In genomic region chr2:209998596-209998995, GRCh38 we compare ENCODE assay signal across 19 cellular contexts. TPM values are rescaled to one million over a fixed set of nuclear protein-coding genes. Genes with fewer than 3 reads are reported as not detected.
DNase-seq lines count a peak whose midpoint lies in the region; ATAC-seq, FAIRE-seq and TF ChIP-seq lines count a peak whose summit lies in the region.
"Had no signal": no experiment of that assay in that cellular context is flagged by ENCODE, and none has a peak within 500 bp of the region (broad histone marks: within the 10 kb centered on the region; RNA-seq: fewer than 3 reads in every experiment).

No MANE protein-coding gene starts in this region.

- H3K9me2 ChIP-seq in Loucy (replicated peaks; ENCODE audit: low read depth, low read length): no peaks in the 10 kb centered on the region

- no peak for FAIRE-seq in endothelial cell of umbilical vein (lab: Jason Lieb, UNC)
- FAIRE-seq: GM12878, H1 had no signal

- no peak overlapping the region for H3K9ac ChIP-seq in mammary epithelial cell (ENCODE audit: insufficient read depth, low read length)
- H3K9ac ChIP-seq in Loucy (ENCODE audit: low read depth, low read length, poor library complexity, severe bottlenecking): no peak overlapping the region
- H3K9ac ChIP-seq in endothelial cell of umbilical vein (replicated peaks; ENCODE audit: extremely low read depth, insufficient read depth, low read length): no peak overlapping the region
- H3K9ac ChIP-seq: BLaER1 treated with 17β-estradiol and CSF1 and Interleukin-3, amounts not matched to agents 10 nM and 100 nM had no signal

- H3K4me1 ChIP-seq in mammary epithelial cell (ENCODE audit: insufficient read depth, low read length): peaks cover 10% of the 10 kb centered on the region
- H3K4me1 ChIP-seq in breast epithelium: peaks cover 0 to 5% of the 10 kb centered on the region in 2 donors
- H3K4me1 ChIP-seq in Loucy (ENCODE audit: insufficient read depth, low read length, poor library complexity, severe bottlenecking): peaks cover 6% of the 10 kb centered on the region
- H3K4me1 ChIP-seq in endothelial cell of umbilical vein (ENCODE audit: control insufficient read depth, extremely low read depth, insufficient read depth, low read length): peaks cover 18% of the 10 kb centered on the region

- H3F3A ChIP-seq in Loucy (ENCODE audit: low read depth): no peaks in the 10 kb centered on the region

- H2AFZ ChIP-seq in mammary epithelial cell (ENCODE audit: low read depth, low read length) (peak overlapping the region; percentile 2), Loucy (ENCODE audit: low read length) (peak overlapping the region; percentile 35; the same call in 1 of the 2 replicates), endothelial cell of umbilical vein (ENCODE audit: low read depth, low read length) (peak overlapping the region; percentile 38)

- H3K79me2 ChIP-seq in mammary epithelial cell (ENCODE audit: insufficient read depth, low read length): peaks cover 12% of the 10 kb centered on the region
- H3K79me2 ChIP-seq in Loucy (ENCODE audit: insufficient read depth, low read length): peaks cover 11% of the 10 kb centered on the region
- H3K79me2 ChIP-seq in endothelial cell of umbilical vein (ENCODE audit: control insufficient read depth, insufficient read depth, low read length): peaks cover 12% of the 10 kb centered on the region

- WGBS in mammary epithelial cell (ENCODE audit: low coverage, missing lambda C conversion rate): 67% methylated on average over 1 of the region's 1 CpG

- BruUV-seq in mammary epithelial cell (replicated peaks; lab: Mats Ljungman, UMichigan) (no TSS peak), endothelial cell of umbilical vein (replicated peaks; lab: Mats Ljungman, UMichigan) (no TSS peak)

- dilution Hi-C loops in mammary epithelial cell (cut with HindIII; ENCODE audit: low sequenced_read_pairs) (no loop called here), endothelial cell of umbilical vein (cut with MboI; ENCODE audit: extremely low pct_ligation_motif_present, low sequenced_read_pairs) (no loop called here)

- no peak overlapping the region for H3K4me2 ChIP-seq in mammary epithelial cell (ENCODE audit: insufficient read depth, low read depth, low read length)
- no peak overlapping the region for H3K4me2 ChIP-seq in Loucy (ENCODE audit: low read depth, low read length, poor library complexity, severe bottlenecking)
- no peak overlapping the region for H3K4me2 ChIP-seq in endothelial cell of umbilical vein (ENCODE audit: insufficient read depth, low read length)
- H3K4me2 ChIP-seq: BLaER1 treated with 17β-estradiol and CSF1 and Interleukin-3, amounts not matched to agents 10 nM and 100 nM had no signal

- in situ Hi-C loops in mammary epithelial cell (cut with MboI; ENCODE audit: low sequenced_read_pairs in 2 of 2): loop anchor here (25.0 kb wide), 1 partner anchor 389 kb away; no protein-coding TSS in a partner anchor

- no peak for TF ChIP-seq POLR2A in breast epithelium (IDR thresholded peaks at IDR 0.05)
- no peak for TF ChIP-seq POLR2A in endothelial cell of umbilical vein (IDR thresholded peaks at IDR 0.05; ENCODE audit: low read depth, low read length)

- no peaks in the 10 kb centered on the region for H3K36me3 ChIP-seq in mammary epithelial cell (ENCODE audit: insufficient read depth, low read length)
- no peaks in the 10 kb centered on the region for H3K36me3 ChIP-seq in breast epithelium
- no peaks in the 10 kb centered on the region for H3K36me3 ChIP-seq in Loucy (ENCODE audit: insufficient read depth, low read length)
- H3K36me3 ChIP-seq in endothelial cell of umbilical vein (ENCODE audit: control insufficient read depth in 2 of 2, extremely low read depth in 1 of 2, insufficient read depth in 2 of 2, low read length in 2 of 2): no peaks in the 10 kb centered on the region
- H3K36me3 ChIP-seq: BLaER1 treated with 17β-estradiol and CSF1 and Interleukin-3, amounts not matched to agents 10 nM and 100 nM had no signal

- H4K20me1 ChIP-seq in mammary epithelial cell (ENCODE audit: insufficient read depth, low read length) (no peaks in the 10 kb centered on the region), Loucy (ENCODE audit: insufficient read depth, low read length, poor library complexity, severe bottlenecking) (peaks cover 9% of the 10 kb centered on the region), endothelial cell of umbilical vein (replicated peaks; ENCODE audit: control insufficient read depth, extremely low read depth, insufficient read depth, low read length) (no peaks in the 10 kb centered on the region)

- no peaks in the 10 kb centered on the region for H3K9me1 ChIP-seq in endothelial cell of umbilical vein (replicated peaks; ENCODE audit: control insufficient read depth, extremely low read depth, insufficient read depth, low read length)

- DNase-seq in mammary epithelial cell: no peak
- DNase-seq in breast epithelium (ENCODE audit: low spot score in 2 of 2): no peak
- DNase-seq in endothelial cell of umbilical vein (ENCODE audit: low read depth, low spot score): peak; percentile 92
- no peak for DNase-seq in DMS153 treated with DMSO at 0.1 percent for 48 hours (lab: John Stamatoyannopoulos, UW; ENCODE audit: unreplicated experiment)
- DNase-seq in activated naive CD4-positive, alpha-beta T cell treated with anti-CD3 and anti-CD28 coated beads, Interleukin-2, amount 50 U/mL, for 16 hours: no peak
- DNase-seq: 8988T; Calu3; CD8-positive, alpha-beta T cell; DMS53; DND-41; EL; IMR-90 had no signal

- no peaks in the 10 kb centered on the region for H3K27me3 ChIP-seq in mammary epithelial cell (ENCODE audit: insufficient read depth, low read length)
- no peaks in the 10 kb centered on the region for H3K27me3 ChIP-seq in breast epithelium
- H3K27me3 ChIP-seq in Loucy (ENCODE audit: insufficient read depth, low read length, poor library complexity, severe bottlenecking): no peaks in the 10 kb centered on the region
- H3K27me3 ChIP-seq in endothelial cell of umbilical vein (ENCODE audit: control insufficient read depth in 2 of 2, insufficient read depth in 2 of 2, low read length in 2 of 2): no peaks in the 10 kb centered on the region
- H3K27me3 ChIP-seq: BLaER1 treated with 17β-estradiol and CSF1 and Interleukin-3, amounts not matched to agents 10 nM and 100 nM had no signal

- POLR2A ChIA-PET in endothelial cell of umbilical vein (lab: Charles Lee): no interaction called here

- CTCF ChIA-PET in mammary epithelial cell (lab: Charles Lee; ENCODE audit: low non-redundant PET): no interaction called here
- CTCF ChIA-PET in endothelial cell of umbilical vein (lab: Charles Lee): interaction anchor here (1.2 to 1.8 kb wide), 7 partner anchors 9 to 200 kb away, joined by 3 to 9 read pairs (median 6); no protein-coding TSS in a partner anchor

- TF ChIP-seq CTCF in mammary epithelial cell (conservative IDR thresholded peaks at IDR 0.05 in 1 of 2, IDR thresholded peaks at IDR 0.05 in 1 of 2; ENCODE audit: extremely low read depth in 1 of 2, insufficient read depth in 1 of 2, low read depth in 1 of 2, low read length in 2 of 2) (no peak), breast epithelium (IDR thresholded peaks at IDR 0.05) (no peak), Loucy (conservative IDR thresholded peaks at IDR 0.05; ENCODE audit: low read length) (no peak), endothelial cell of umbilical vein (IDR thresholded peaks at IDR 0.05; ENCODE audit: extremely low read depth in 1 of 2, insufficient read depth in 1 of 2, low read depth in 1 of 2, low read length in 2 of 2) (no peak)

- ATAC-seq in HG03460 (IDR thresholded peaks at IDR 0.05; ENCODE audit: unreplicated experiment): no peak
- ATAC-seq: CD8-positive, alpha-beta T cell; GM12878 had no signal

- no peak overlapping the region for H3K27ac ChIP-seq in mammary epithelial cell (ENCODE audit: insufficient read depth, low read depth, low read length)
- H3K27ac ChIP-seq in breast epithelium: no peak overlapping the region
- no peak overlapping the region for H3K27ac ChIP-seq in endothelial cell of umbilical vein (ENCODE audit: insufficient read depth, low read depth, low read length)
- H3K27ac ChIP-seq: BLaER1 treated with 17β-estradiol and CSF1 and Interleukin-3, amounts not matched to agents 10 nM and 100 nM; HL-60 had no signal

- no peak overlapping the region for H3K4me3 ChIP-seq in mammary epithelial cell (replicated peaks in 1 of 3; ENCODE audit: insufficient read depth in 1 of 3, low read depth in 2 of 3, low read length in 3 of 3)
- no peak overlapping the region for H3K4me3 ChIP-seq in breast epithelium
- H3K4me3 ChIP-seq in Loucy (ENCODE audit: low read length, poor library complexity, severe bottlenecking): no peak overlapping the region
- H3K4me3 ChIP-seq in endothelial cell of umbilical vein (replicated peaks in 1 of 3; ENCODE audit: insufficient read depth in 1 of 3, low read depth in 1 of 3, low read length in 3 of 3): no peak overlapping the region
- H3K4me3 ChIP-seq: BLaER1 treated with 17β-estradiol and CSF1 and Interleukin-3, amounts not matched to agents 10 nM and 100 nM; GM12878; HAP-1 had no signal

- intact Hi-C loops in mammary epithelial cell (cut with micrococcal nuclease) (no loop called here), breast epithelium (cut with DNase I; ENCODE audit: low total_unique reads) (no loop called here), endothelial cell of umbilical vein (cut with micrococcal nuclease) (no loop called here)

- H3K9me3 ChIP-seq in mammary epithelial cell (replicated peaks; ENCODE audit: insufficient read depth, low read length) (no peaks in the 10 kb centered on the region), breast epithelium (no peaks in the 10 kb centered on the region), Loucy (ENCODE audit: insufficient read depth, low read depth, low read length) (no peaks in the 10 kb centered on the region), endothelial cell of umbilical vein (replicated peaks; ENCODE audit: control insufficient read depth, insufficient read depth, low read length) (no peaks in the 10 kb centered on the region)
- H3K9me3 ChIP-seq: HAP-1 had no signal

TF ChIP-seq in endothelial cell of umbilical vein, 7 proteins besides CTCF, POLR2A, EP300 and RAD21:
- no peak for TF ChIP-seq JUN (IDR thresholded peaks at IDR 0.05; ENCODE audit: borderline replicate concordance, insufficient read depth, insufficient read length, low read depth)
- peak; percentile 33 for TF ChIP-seq GATA2 (IDR thresholded peaks at IDR 0.05; ENCODE audit: insufficient read depth, insufficient read length, low read depth, low read length)

RNA-seq across cellular contexts. Expression of gene RPE, which starts 3.8 kb away (rescaled TPM):
- 100 to 1,000 TPM in 1 of 2 donors, 10 to 100 TPM in 1; 67.1 to 102 TPM for total RNA-seq in mammary epithelial cell
- polyA plus RNA-seq in mammary epithelial cell: 80.0 TPM
- polyA minus RNA-seq in mammary epithelial cell: 148 TPM
- 10 to 100 TPM; 48.8 to 68.2 (median 55.4) TPM for total RNA-seq in breast epithelium
- total RNA-seq in endothelial cell of umbilical vein: 59.7 and 60.7 TPM in 2 replicates
- 65.1 and 97.4 TPM in 2 replicates for polyA plus RNA-seq in endothelial cell of umbilical vein
- 66.0 and 81.5 TPM in 2 replicates for polyA plus RNA-seq in endothelial cell of umbilical vein (2011; cell fraction: cytosol; rRNA removed)
- polyA plus RNA-seq in endothelial cell of umbilical vein (2011; cell fraction: nucleus; rRNA removed): 32.9 and 47.4 TPM in 2 replicates
- polyA plus RNA-seq in endothelial cell of umbilical vein (2012): 49.5 and 70.9 TPM in 2 replicates
- polyA minus RNA-seq in endothelial cell of umbilical vein: 107 and 122 TPM in 2 replicates
- polyA minus RNA-seq in endothelial cell of umbilical vein (2011; cell fraction: cytosol; rRNA and poly(A)+ RNA removed): 54.0 TPM
- polyA minus RNA-seq in endothelial cell of umbilical vein (2011; cell fraction: nucleus; rRNA and poly(A)+ RNA removed): 30.8 and 44.8 TPM in 2 replicates
